In the genomic region with DNA sequence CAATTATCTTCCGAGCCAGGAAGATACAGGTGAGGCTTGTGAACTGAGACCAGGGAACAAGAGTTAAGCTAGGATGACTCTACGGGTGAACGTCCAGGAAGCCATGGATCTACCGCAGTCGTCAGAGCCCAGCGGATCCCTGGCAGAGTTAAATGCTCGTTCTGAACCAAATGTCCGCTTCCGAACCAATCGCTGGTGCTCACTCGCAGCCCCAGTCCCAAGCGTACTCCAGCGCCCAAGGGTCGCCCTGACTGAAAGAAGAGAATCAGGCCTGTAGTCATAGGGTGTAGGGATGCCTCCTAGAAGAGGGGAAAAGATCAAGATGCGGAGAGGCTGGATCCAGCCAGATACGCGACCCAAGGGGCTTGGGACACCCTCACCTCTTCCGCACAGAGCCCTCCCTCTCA, we compare ENCODE assay signal across 9 cellular contexts. TPM values are rescaled to one million over a fixed set of nuclear protein-coding genes. Genes with fewer than 3 reads are reported as not detected.
DNase-seq lines count a peak whose midpoint lies in the region; ATAC-seq, FAIRE-seq and TF ChIP-seq lines count a peak whose summit lies in the region.
"Had no signal": no experiment of that assay in that cellular context is flagged by ENCODE, and none has a peak within 500 bp of the region (broad histone marks: within the 10 kb centered on the region; RNA-seq: fewer than 3 reads in every experiment).

No MANE protein-coding gene starts in this region.

- peaks cover 27% of the 10 kb centered on the region for H3K4me1 Mint-ChIP-seq in activated naive CD8-positive, alpha-beta T cell treated with anti-CD3 and anti-CD28 coated beads for 36 hours

- peaks cover 9% of the 10 kb centered on the region for H4K20me1 ChIP-seq in keratinocyte (ENCODE audit: control insufficient read depth, extremely low read depth, insufficient read depth, low read length)

- peak overlapping the region; percentile 58 for H3K4me2 ChIP-seq in keratinocyte (ENCODE audit: control insufficient read depth, extremely low read depth, insufficient read depth, low read depth, low read length)

- peak overlapping the region; percentile 100 for H3K4me3 Mint-ChIP-seq in activated naive CD8-positive, alpha-beta T cell treated with anti-CD3 and anti-CD28 coated beads for 36 hours

- H3K27ac ChIP-seq in keratinocyte (ENCODE audit: control insufficient read depth, insufficient read depth, low read length) (peak overlapping the region; percentile 94), thoracic aorta (peak overlapping the region; percentile 73 to 88)

- ATAC-seq in HG03342 (IDR thresholded peaks at IDR 0.05; ENCODE audit: unreplicated experiment) = peak; percentile 19
- peak; percentile 24 for ATAC-seq in thoracic aorta (ENCODE audit: insufficient number of reproducible peaks, low FRiP score, low read depth)

- H3K79me2 ChIP-seq in keratinocyte (ENCODE audit: control insufficient read depth, insufficient read depth, low read length) = peaks cover 49% of the 10 kb centered on the region

- TF ChIP-seq CTCF in keratinocyte (optimal IDR thresholded peaks at IDR 0.05 in 1 of 3, IDR thresholded peaks at IDR 0.05 in 1 of 3, conservative IDR thresholded peaks at IDR 0.05 in 1 of 3; ENCODE audit: extremely low read depth in 1 of 3, insufficient read depth in 2 of 3, low read length in 3 of 3) (no peak), thoracic aorta (IDR thresholded peaks at IDR 0.05) (no peak)

- H3K27ac Mint-ChIP-seq in activated naive CD8-positive, alpha-beta T cell treated with anti-CD3 and anti-CD28 coated beads for 36 hours = peak overlapping the region; percentile 100

- H3K27me3 ChIP-seq in keratinocyte (ENCODE audit: control insufficient read depth, extremely low read depth, insufficient read depth, low read length) (no peaks in the 10 kb centered on the region), thoracic aorta (replicated peaks; ENCODE audit: insufficient read depth) (no peaks in the 10 kb centered on the region)

- DNase-seq in NCI-H1092 treated with DMSO at 0.1 percent for 48 hours (lab: John Stamatoyannopoulos, UW) = peak; percentile 61
- no peak for DNase-seq in NCI-H1092 (lab: John Stamatoyannopoulos, UW)
- no peak for DNase-seq in activated naive CD8-positive, alpha-beta T cell treated with anti-CD3 and anti-CD28 coated beads for 36 hours
- DNase-seq in keratinocyte (ENCODE audit: low read depth, low spot score) = no peak
- no peak for DNase-seq in thoracic aorta (ENCODE audit: low spot score)
- DNase-seq in NCI-H2081 (lab: John Stamatoyannopoulos, UW) = no peak
- DNase-seq in SK-N-DZ (ENCODE audit: low spot score) = no peak

- peak overlapping the region; percentile 92 for H2AFZ ChIP-seq in keratinocyte (ENCODE audit: control insufficient read depth, low read length)

- H3K36me3 Mint-ChIP-seq in activated naive CD8-positive, alpha-beta T cell treated with anti-CD3 and anti-CD28 coated beads for 36 hours = peaks cover 35% of the 10 kb centered on the region

- H3K9me3 Mint-ChIP-seq in activated naive CD8-positive, alpha-beta T cell treated with anti-CD3 and anti-CD28 coated beads for 36 hours = no peaks in the 10 kb centered on the region

- H3K36me3 ChIP-seq in keratinocyte (ENCODE audit: control insufficient read depth in 2 of 2, extremely low read depth in 1 of 2, insufficient read depth in 2 of 2, low read length in 2 of 2) (peaks cover 13 to 19% of the 10 kb centered on the region in 2 experiments), thoracic aorta (peaks cover 16% of the 10 kb centered on the region)

- H3K9ac ChIP-seq in keratinocyte (ENCODE audit: control insufficient read depth, extremely low read depth, insufficient read depth, low read length) = peak overlapping the region; percentile 94

- H3K27me3 Mint-ChIP-seq in activated naive CD8-positive, alpha-beta T cell treated with anti-CD3 and anti-CD28 coated beads for 36 hours = no peaks in the 10 kb centered on the region

- dilution Hi-C loops in keratinocyte (cut with MboI; ENCODE audit: extremely low pct_ligation_motif_present, low sequenced_read_pairs) = no loop called here

- H3K4me1 ChIP-seq in keratinocyte (ENCODE audit: control insufficient read depth, extremely low read depth, insufficient read depth, low read length) (peaks cover 7% of the 10 kb centered on the region), thoracic aorta (ENCODE audit: control insufficient read depth in 1 of 2, low read depth in 2 of 2) (peaks cover 7 to 30% of the 10 kb centered on the region in 2 donors)

- H3K9me3 ChIP-seq in keratinocyte (ENCODE audit: control insufficient read depth, low read depth, low read length) = no peaks in the 10 kb centered on the region
- no peaks in the 10 kb centered on the region for H3K9me3 ChIP-seq in thoracic aorta

- FAIRE-seq in keratinocyte (lab: Jason Lieb, UNC) = no peak
- FAIRE-seq: colon had no signal

- H3K9me1 ChIP-seq in keratinocyte (ENCODE audit: control insufficient read depth, extremely low read depth, insufficient read depth, low read length) = no peaks in the 10 kb centered on the region

- peak overlapping the region; percentile 83 to 87 (median 85) for H3K4me3 ChIP-seq in keratinocyte (ENCODE audit: control insufficient read depth in 2 of 3, extremely low read depth in 1 of 3, insufficient read depth in 2 of 3, low read depth in 1 of 3, low read length in 3 of 3)
- H3K4me3 ChIP-seq in thoracic aorta = peak overlapping the region; percentile 82

RNA-seq across cellular contexts. Expression of a gene that starts 0.3 kb away (rescaled TPM):
- 10 to 100 TPM; 15.6 to 16.4 TPM for total RNA-seq in activated naive CD8-positive, alpha-beta T cell treated with anti-CD3 and anti-CD28 coated beads for 36 hours
- polyA plus RNA-seq in keratinocyte = 19.0 to 25.6 TPM (median 24.5 TPM) in 3 replicates
- polyA plus RNA-seq in keratinocyte (2011; ENCODE audit: low read depth) = 18.9 TPM
- 15.6 and 21.8 TPM in 2 replicates for polyA plus RNA-seq in keratinocyte (2011; cell fraction: cytosol; rRNA removed)
- polyA plus RNA-seq in keratinocyte (2011; cell fraction: nucleus; rRNA removed) = 32.8 and 34.8 TPM in 2 replicates
- 9.6 and 11.1 TPM in 2 replicates for polyA plus RNA-seq in keratinocyte (2012; ENCODE audit: low replicate concordance)
- polyA minus RNA-seq in keratinocyte = 8.8 to 31.2 TPM (median 30.2 TPM) in 3 replicates
- polyA minus RNA-seq in keratinocyte (2011; cell fraction: cytosol; rRNA and poly(A)+ RNA removed) = 20.7 TPM
- polyA minus RNA-seq in keratinocyte (2011; cell fraction: nucleus; rRNA and poly(A)+ RNA removed) = 15.4 and 30.1 TPM in 2 replicates
- 10 to 100 TPM; 20.2 to 21.0 TPM for total RNA-seq in thoracic aorta
- polyA plus RNA-seq in SK-N-DZ (2014; cell fraction: cytosol; rRNA removed) = 20.9 and 22.7 TPM in 2 replicates
- polyA plus RNA-seq in SK-N-DZ (2014; cell fraction: nucleus; rRNA removed) = 20.1 and 28.6 TPM in 2 replicates

RNA-seq across cellular contexts. Expression of a gene that starts 0.8 kb away (rescaled TPM):
- total RNA-seq in activated naive CD8-positive, alpha-beta T cell treated with anti-CD3 and anti-CD28 coated beads for 36 hours = 100 to 1,000 TPM; 381 to 390 TPM
- polyA plus RNA-seq in keratinocyte = 189 to 264 TPM (median 247 TPM) in 3 replicates
- polyA plus RNA-seq in keratinocyte (2011; ENCODE audit: low read depth) = 211 TPM
- 310 and 402 TPM in 2 replicates for polyA plus RNA-seq in keratinocyte (2011; cell fraction: cytosol; rRNA removed)
- 238 and 249 TPM in 2 replicates for polyA plus RNA-seq in keratinocyte (2011; cell fraction: nucleus; rRNA removed)
- 141 and 160 TPM in 2 replicates for polyA plus RNA-seq in keratinocyte (2012; ENCODE audit: low replicate concordance)
- polyA minus RNA-seq in keratinocyte = 120 to 151 TPM (median 129 TPM) in 3 replicates
- polyA minus RNA-seq in keratinocyte (2011; cell fraction: cytosol; rRNA and poly(A)+ RNA removed) = 171 TPM
- polyA minus RNA-seq in keratinocyte (2011; cell fraction: nucleus; rRNA and poly(A)+ RNA removed) = 28.4 and 65.9 TPM in 2 replicates
- total RNA-seq in thoracic aorta = 100 to 1,000 TPM in 1 of 2 donors, 10 to 100 TPM in 1; 77.7 to 128 TPM
- 276 and 370 TPM in 2 replicates for polyA plus RNA-seq in SK-N-DZ (2014; cell fraction: cytosol; rRNA removed)
- polyA plus RNA-seq in SK-N-DZ (2014; cell fraction: nucleus; rRNA removed) = 151 and 262 TPM in 2 replicates

RNA-seq across cellular contexts. Expression of a gene that starts 33.8 kb away (rescaled TPM):
- total RNA-seq in activated naive CD8-positive, alpha-beta T cell treated with anti-CD3 and anti-CD28 coated beads for 36 hours = under 1 TPM; 0.26 to 0.33 TPM
- 0.15 to 0.66 TPM (median 0.33 TPM) in 3 replicates for polyA plus RNA-seq in keratinocyte
- polyA plus RNA-seq in keratinocyte (2011; ENCODE audit: low read depth) = not detected
- 0.05 and 0.13 TPM in 2 replicates for polyA plus RNA-seq in keratinocyte (2011; cell fraction: cytosol; rRNA removed)
- 0.63 and 1.0 TPM in 2 replicates for polyA plus RNA-seq in keratinocyte (2011; cell fraction: nucleus; rRNA removed)
- polyA plus RNA-seq in keratinocyte (2012; ENCODE audit: low replicate concordance) = 0.09 and 0.44 TPM in 2 replicates
- polyA minus RNA-seq in keratinocyte = 0.26 to 1.2 TPM in 2 of 3 replicates, not detected in the other
- not detected for polyA minus RNA-seq in keratinocyte (2011; cell fraction: cytosol; rRNA and poly(A)+ RNA removed)
- 0.32 and 1.1 TPM in 2 replicates for polyA minus RNA-seq in keratinocyte (2011; cell fraction: nucleus; rRNA and poly(A)+ RNA removed)
- total RNA-seq in thoracic aorta = under 1 TPM in 1 of 2 donors, not detected in 1; 0.92 TPM
- 0.28 TPM in 1 of 2 replicates, not detected in the other for polyA plus RNA-seq in SK-N-DZ (2014; cell fraction: cytosol; rRNA removed)
- polyA plus RNA-seq in SK-N-DZ (2014; cell fraction: nucleus; rRNA removed) = 0.52 and 1.0 TPM in 2 replicates

RNA-seq across cellular contexts. Expression of a gene that starts 41.5 kb away (rescaled TPM):
- under 1 TPM; 0.29 to 0.44 TPM for total RNA-seq in activated naive CD8-positive, alpha-beta T cell treated with anti-CD3 and anti-CD28 coated beads for 36 hours
- polyA plus RNA-seq in keratinocyte = 0.08 to 0.32 TPM (median 0.16 TPM) in 3 replicates
- polyA plus RNA-seq in keratinocyte (2011; ENCODE audit: low read depth) = not detected
- polyA plus RNA-seq in keratinocyte (2011; cell fraction: cytosol; rRNA removed) = 0.05 and 0.08 TPM in 2 replicates
- 0.24 and 0.41 TPM in 2 replicates for polyA plus RNA-seq in keratinocyte (2011; cell fraction: nucleus; rRNA removed)
- polyA plus RNA-seq in keratinocyte (2012; ENCODE audit: low replicate concordance) = 0.25 TPM in 1 of 2 replicates, not detected in the other
- 0.19 to 0.26 TPM in 2 of 3 replicates, not detected in the other for polyA minus RNA-seq in keratinocyte
- not detected for polyA minus RNA-seq in keratinocyte (2011; cell fraction: cytosol; rRNA and poly(A)+ RNA removed)
- 0.74 and 1.1 TPM in 2 replicates for polyA minus RNA-seq in keratinocyte (2011; cell fraction: nucleus; rRNA and poly(A)+ RNA removed)
- not detected for total RNA-seq in thoracic aorta
- polyA plus RNA-seq in SK-N-DZ (2014; cell fraction: cytosol; rRNA removed) = not detected in 2 replicates
- 0.37 and 1.1 TPM in 2 replicates for polyA plus RNA-seq in SK-N-DZ (2014; cell fraction: nucleus; rRNA removed)
